In the genomic region with DNA sequence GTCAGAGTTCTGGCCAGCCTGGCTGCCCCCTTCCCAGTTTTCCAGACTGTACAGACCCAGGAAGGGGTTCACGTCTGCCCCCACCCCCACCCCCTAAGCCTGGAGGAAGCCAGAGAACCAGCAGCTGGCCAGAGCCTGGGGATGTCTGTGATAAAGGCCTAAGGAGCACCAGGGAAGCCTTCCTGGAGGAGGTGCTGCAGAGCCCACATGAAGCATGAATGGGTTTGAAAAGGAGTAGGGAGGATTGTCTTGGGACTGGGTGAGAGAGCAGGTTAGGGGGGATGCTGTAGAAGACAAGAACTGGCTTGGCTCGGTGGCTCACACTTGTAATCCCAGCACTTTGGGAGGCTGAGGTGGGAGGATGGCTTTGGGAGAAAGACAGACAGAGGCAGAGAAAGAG, we compare ENCODE assay signal across 13 cellular contexts.
"Had no signal": no experiment of that assay in that cellular context is flagged by ENCODE, and none has a peak within 500 bp of the region (broad histone marks: within the 10 kb centered on the region; RNA-seq: fewer than 3 reads in every experiment).

No MANE protein-coding gene starts in this region.

- H3K9me3 ChIP-seq: left ventricle myocardium inferior, mucosa of descending colon, transverse colon had no signal

- H3K4me3 ChIP-seq: left ventricle myocardium inferior, mucosa of descending colon, transverse colon had no signal

- H3K9me3 Mint-ChIP-seq: activated CD4-positive, alpha-beta T cell treated with anti-CD3 and anti-CD28 coated beads, Interleukin-2, amount 10 ng/mL, durations not matched to agents 7 days and 5 days; activated naive CD8-positive, alpha-beta T cell treated with anti-CD3 and anti-CD28 coated beads, Interleukin-2, amount 10 ng/mL, durations not matched to agents 7 days and 5 days; effector memory CD8-positive, alpha-beta T cell; naive thymus-derived CD4-positive, alpha-beta T cell; stimulated activated memory B cell treated with anti-CD40 and anti-IgM and Interleukin-4, amounts not matched to agents 10 μg/mL and 1 μg/mL and 100 μg/mL, for 72 hours had no signal

- H3K4me3 Mint-ChIP-seq: activated CD4-positive, alpha-beta T cell treated with anti-CD3 and anti-CD28 coated beads, Interleukin-2, amount 10 ng/mL, durations not matched to agents 7 days and 5 days; activated naive CD8-positive, alpha-beta T cell treated with anti-CD3 and anti-CD28 coated beads, Interleukin-2, amount 10 ng/mL, durations not matched to agents 7 days and 5 days; effector memory CD8-positive, alpha-beta T cell; naive thymus-derived CD4-positive, alpha-beta T cell; stimulated activated memory B cell treated with anti-CD40 and anti-IgM and Interleukin-4, amounts not matched to agents 10 μg/mL and 1 μg/mL and 100 μg/mL, for 72 hours had no signal

- H3K27ac ChIP-seq: brain microvascular endothelial cell, foreskin keratinocyte, left ventricle myocardium inferior, transverse colon had no signal

- DNase-seq: activated CD4-positive, alpha-beta T cell treated with anti-CD3 and anti-CD28 coated beads, Interleukin-2, amount 10 ng/mL, durations not matched to agents 7 days and 5 days; activated CD4-positive, CD25-positive, alpha-beta regulatory T cell; activated effector memory CD4-positive, alpha-beta T cell treated with anti-CD3 and anti-CD28 coated beads, Interleukin-2, amount 50 U/mL, for 16 hours; activated naive CD8-positive, alpha-beta T cell treated with anti-CD3 and anti-CD28 coated beads, Interleukin-2, amount 10 ng/mL, durations not matched to agents 7 days and 5 days; brain microvascular endothelial cell; cortex of kidney; effector memory CD8-positive, alpha-beta T cell; foreskin keratinocyte; left ventricle myocardium inferior; mucosa of descending colon; naive thymus-derived CD4-positive, alpha-beta T cell; transverse colon had no signal

- H3K27ac Mint-ChIP-seq: activated CD4-positive, alpha-beta T cell treated with anti-CD3 and anti-CD28 coated beads, Interleukin-2, amount 10 ng/mL, durations not matched to agents 7 days and 5 days; activated naive CD8-positive, alpha-beta T cell treated with anti-CD3 and anti-CD28 coated beads, Interleukin-2, amount 10 ng/mL, durations not matched to agents 7 days and 5 days; stimulated activated memory B cell treated with anti-CD40 and anti-IgM and Interleukin-4, amounts not matched to agents 10 μg/mL and 1 μg/mL and 100 μg/mL, for 72 hours had no signal

- ATAC-seq: effector memory CD8-positive, alpha-beta T cell; foreskin keratinocyte; mucosa of descending colon; naive thymus-derived CD4-positive, alpha-beta T cell; stimulated activated memory B cell treated with anti-CD40 and anti-IgM and Interleukin-4, amounts not matched to agents 10 μg/mL and 1 μg/mL and 100 μg/mL, for 72 hours had no signal

- H3K27me3 Mint-ChIP-seq: activated CD4-positive, alpha-beta T cell treated with anti-CD3 and anti-CD28 coated beads, Interleukin-2, amount 10 ng/mL, durations not matched to agents 7 days and 5 days; activated naive CD8-positive, alpha-beta T cell treated with anti-CD3 and anti-CD28 coated beads, Interleukin-2, amount 10 ng/mL, durations not matched to agents 7 days and 5 days; effector memory CD8-positive, alpha-beta T cell; naive thymus-derived CD4-positive, alpha-beta T cell; stimulated activated memory B cell treated with anti-CD40 and anti-IgM and Interleukin-4, amounts not matched to agents 10 μg/mL and 1 μg/mL and 100 μg/mL, for 72 hours had no signal

- H3K27me3 ChIP-seq: brain microvascular endothelial cell, foreskin keratinocyte, transverse colon had no signal
